In genomic region chr20:22248052-22248667, GRCh38 we compare ENCODE assay signal across 10 cellular contexts.
DNase-seq lines count a peak whose midpoint lies in the region; ATAC-seq, FAIRE-seq and TF ChIP-seq lines count a peak whose summit lies in the region.
"Had no signal": no experiment of that assay in that cellular context is flagged by ENCODE, and none has a peak within 500 bp of the region (broad histone marks: within the 10 kb centered on the region; RNA-seq: fewer than 3 reads in every experiment).

No MANE protein-coding gene starts in this region.

- no peak for TF ChIP-seq POLR2A in HepG2 (IDR thresholded peaks at IDR 0.05; ENCODE audit: insufficient read depth in 1 of 2, low read depth in 2 of 2, low read length in 2 of 2)

- no peaks in the 10 kb centered on the region; the same call in 1 of the 2 replicates for H3K27me3 Mint-ChIP-seq in HFFc6 (ENCODE audit: insufficient read depth)

- peaks cover 8% of the 10 kb centered on the region for H3K36me3 Mint-ChIP-seq in HFFc6 (ENCODE audit: low read depth)

- no peaks in the 10 kb centered on the region for H3K79me2 ChIP-seq in HepG2 (ENCODE audit: insufficient read depth, low read length)

- peaks cover 57% of the 10 kb centered on the region for H3K27me3 ChIP-seq in WERI-Rb-1 (ENCODE audit: insufficient read depth, low read depth, severe bottlenecking)
- H3K27me3 ChIP-seq in HepG2 (ENCODE audit: control insufficient read depth in 1 of 2, insufficient read depth in 2 of 2, low read length in 2 of 2): peaks cover 1 to 22% of the 10 kb centered on the region in 2 experiments; a peak in 3 of 5 replicates

- intact Hi-C loops in HepG2 (cut with micrococcal nuclease; ENCODE audit: unreplicated experiment): loop anchor here (1.0 to 2.0 kb wide), 2 partner anchors 67 to 529 kb away; no protein-coding TSS in a partner anchor

- DNase-seq in COLO829 (ENCODE audit: low spot score): peak; percentile 18
- DNase-seq in HFFc6: no peak
- DNase-seq in WERI-Rb-1: peak; percentile 10
- peak; percentile 35 for DNase-seq in HepG2 (ENCODE audit: low spot score)
- no peak for DNase-seq in Ammon's horn (ENCODE audit: low spot score)
- no peak for DNase-seq in stimulated activated naive CD4-positive, alpha-beta T cell (lab: John Stamatoyannopoulos, UW)
- DNase-seq in T-helper 1 cell: no peak
- no peak for DNase-seq in occipital lobe (lab: John Stamatoyannopoulos, UW)
- DNase-seq: effector CD8-positive, alpha-beta T cell; posterior cingulate gyrus had no signal

- H3K4me1 ChIP-seq in HepG2 (ENCODE audit: insufficient read depth, low read length): peaks cover 18% of the 10 kb centered on the region

- no peak overlapping the region for H3K27ac Mint-ChIP-seq in HFFc6

- 26% methylated on average over 5 of the region's 5 CpGs for WGBS in HepG2 (ENCODE audit: low lambda C conversion rate)

- in situ Hi-C loops in HepG2 (cut with HindIII; ENCODE audit: extremely low pct_ligation_motif_present, low pct_unique_long_range_greater_than_20kb): loop anchor here (5.0 to 10.0 kb wide), 2 partner anchors 441 to 543 kb away; partner anchors contain the start of gene PAX1

- no peak overlapping the region for H3K4me2 ChIP-seq in HepG2 (ENCODE audit: low read depth, low read length)

- no peaks in the 10 kb centered on the region for H3K4me1 Mint-ChIP-seq in HFFc6 (ENCODE audit: low read depth)

- peak; percentile 72 for FAIRE-seq in HepG2 (lab: Jason Lieb, UNC)

- no peak overlapping the region for H3K9ac ChIP-seq in HepG2 (ENCODE audit: insufficient read depth, low read depth, low read length)

- H3K9me3 Mint-ChIP-seq in HFFc6: peaks cover 64% of the 10 kb centered on the region

- no peak overlapping the region for H3K4me3 Mint-ChIP-seq in HFFc6

- TF ChIP-seq CTCF in HFFc6 (IDR thresholded peaks at IDR 0.05) (peak; percentile 15; the same call in 1 of the 2 replicates), WERI-Rb-1 (IDR thresholded peaks at IDR 0.05; ENCODE audit: low read depth, low read length) (peak; percentile 48), HepG2 (CRISPR knock-in tag; IDR thresholded peaks at IDR 0.05) (peak; percentile 77)

- H3K27ac ChIP-seq in WERI-Rb-1 (no peak overlapping the region), HepG2 (ENCODE audit: extremely low read length, insufficient read depth, low read length) (no peak overlapping the region)

- H3K36me3 ChIP-seq in WERI-Rb-1 (no peaks in the 10 kb centered on the region), HepG2 (replicated peaks in 1 of 2; ENCODE audit: control insufficient read depth in 1 of 2, insufficient read depth in 2 of 2, low read length in 2 of 2) (no peaks in the 10 kb centered on the region)

- CTCF ChIA-PET in HepG2 (lab: Yijun Ruan, JAX; ENCODE audit: low intra/inter-chr PET ratio, low total read pairs): interaction anchor here (1.2 to 2.0 kb wide), 3 partner anchors 68 to 529 kb away, joined by 4 to 12 read pairs (median 10); no protein-coding TSS in a partner anchor

- BruUV-seq in HepG2 (replicated peaks; lab: Mats Ljungman, UMichigan): no TSS peak

- ATAC-seq in HepG2: no peak

- no peak overlapping the region for H2AFZ ChIP-seq in HepG2 (ENCODE audit: low read length)

- no peak overlapping the region for H3K4me3 ChIP-seq in WERI-Rb-1 (ENCODE audit: low read depth, low read length)
- H3K4me3 ChIP-seq in HepG2 (replicated peaks in 1 of 3; ENCODE audit: insufficient read depth in 1 of 3, low read depth in 2 of 3, low read length in 3 of 3): no peak overlapping the region

- TF ChIP-seq EP300 in HepG2 (IDR thresholded peaks at IDR 0.05; ENCODE audit: low read depth in 2 of 2, low read length in 2 of 2) (no peak), HepG2 (CRISPR knock-in tag; IDR thresholded peaks at IDR 0.05; ENCODE audit: borderline replicate concordance) (no peak)

- no peaks in the 10 kb centered on the region for H3K9me3 ChIP-seq in WERI-Rb-1 (ENCODE audit: severe bottlenecking)
- no peaks in the 10 kb centered on the region for H3K9me3 ChIP-seq in HepG2 (ENCODE audit: low read length)

- POLR2A ChIA-PET in HepG2 (lab: Yijun Ruan, JAX): no interaction called here

- TF ChIP-seq RAD21 in HepG2 (CRISPR knock-in tag; IDR thresholded peaks at IDR 0.05): peak; percentile 61; the same call in 1 of the 2 replicates

- no peaks in the 10 kb centered on the region for H4K20me1 ChIP-seq in HepG2 (ENCODE audit: insufficient read depth, low read length)

TF ChIP-seq in HepG2, 621 proteins besides CTCF, POLR2A, EP300 and RAD21:
- no peak for TF ChIP-seq TRIM22 (IDR thresholded peaks at IDR 0.05)
- peak; percentile 50 for TF ChIP-seq SMC3 (IDR thresholded peaks at IDR 0.05; ENCODE audit: low read length)
- TF ChIP-seq NFYC (CRISPR knock-in tag; IDR thresholded peaks at IDR 0.05): no peak
- TF ChIP-seq TCF7L2 (IDR thresholded peaks at IDR 0.05; ENCODE audit: low read depth, low read length): no peak
- peak; percentile 77 for TF ChIP-seq STAG1 (CRISPR knock-in tag; IDR thresholded peaks at IDR 0.05)
- TF ChIP-seq GATAD2A (CRISPR knock-in tag; IDR thresholded peaks at IDR 0.05): 0 out of 2 replicates have a peak, but pooled peaks have one; percentile 14
TF ChIP-seq in HepG2: peak in this region for 3.

Comparison
In these comparisons a context has a peak if more than half of its experiments do, and no peak if none do; other contexts are left out.
1. DNase-seq: peak in COLO829 (single experiment), WERI-Rb-1 (single experiment) and HepG2 (single experiment); none in HFFc6 (single experiment), Ammon's horn (single experiment), stimulated activated naive CD4-positive, alpha-beta T cell (0 of 6), T-helper 1 cell (0 of 5) and occipital lobe (single experiment).
2. CTCF ChIP-seq: peak in every context shown above with its lines; median percentile 77 in HepG2; 48 in WERI-Rb-1; 15 in HFFc6.